Comparison of ENCODE assay signal across 1 cellular context in the genomic region with DNA sequence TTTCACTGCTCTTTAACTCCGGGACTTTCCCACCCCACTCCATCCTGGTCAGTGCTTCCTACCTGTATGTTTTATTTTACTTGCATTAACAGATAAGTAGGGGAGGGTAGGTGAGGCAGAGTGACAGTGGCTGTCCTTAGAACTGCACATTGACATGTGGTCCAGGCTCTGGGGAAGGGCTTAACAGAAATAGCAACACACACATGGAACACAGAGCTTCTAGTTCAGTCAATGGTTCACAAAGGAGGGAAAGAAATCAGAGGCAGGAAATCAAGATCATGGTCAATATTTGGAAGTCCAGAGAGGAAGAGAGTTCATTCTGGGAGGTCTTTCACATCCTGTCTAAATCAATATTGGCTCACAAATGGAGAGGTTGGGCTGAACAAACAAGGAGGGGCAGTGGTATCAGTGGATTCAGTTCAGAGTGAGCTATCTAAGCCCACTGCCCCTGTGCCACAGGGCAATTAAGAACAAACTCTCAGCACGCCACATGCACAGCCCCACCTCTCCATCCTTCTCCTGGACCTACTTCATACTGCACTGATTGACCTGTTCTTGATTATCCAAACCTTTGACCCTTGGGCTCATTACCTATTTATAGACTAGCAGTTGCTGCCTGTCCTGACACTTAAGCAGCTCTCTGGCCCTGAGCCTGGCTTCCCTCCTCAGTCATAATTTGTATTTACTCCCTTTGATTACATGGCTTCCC.
TF ChIP-seq lines count a peak whose summit lies in the region.

No MANE protein-coding gene starts in this region.

TF ChIP-seq in HepG2, 621 proteins besides CTCF, POLR2A, EP300 and RAD21 (continued from another document and continues in another):
- TF ChIP-seq ZHX2 (IDR thresholded peaks at IDR 0.05; ENCODE audit: low read depth) (no peak), ZHX2 (CRISPR knock-in tag; IDR thresholded peaks at IDR 0.05; ENCODE audit: borderline replicate concordance) (no peak; the same call in 1 of the 2 replicates), ZNF207 (IDR thresholded peaks at IDR 0.05; ENCODE audit: borderline replicate concordance) (no peak), JDP2 (CRISPR knock-in tag; IDR thresholded peaks at IDR 0.05; ENCODE audit: borderline replicate concordance) (no peak), NCOR1 (IDR thresholded peaks at IDR 0.05; ENCODE audit: borderline replicate concordance, low read length) (peak; percentile 87; the same call in 1 of the 2 replicates), STAG1 (CRISPR knock-in tag; IDR thresholded peaks at IDR 0.05) (no peak; the same call in 1 of the 2 replicates), ZNF775 (CRISPR knock-in tag; IDR thresholded peaks at IDR 0.05; ENCODE audit: borderline replicate concordance) (no peak), ZNF670 (CRISPR knock-in tag; IDR thresholded peaks at IDR 0.05; ENCODE audit: borderline replicate concordance) (peak; percentile 69; the same call in 1 of the 2 replicates), ETV6 (CRISPR knock-in tag; conservative IDR thresholded peaks at IDR 0.05) (peak; percentile 81; the same call in 1 of the 2 replicates), ZFP82 (CRISPR knock-in tag; IDR thresholded peaks at IDR 0.05; ENCODE audit: borderline replicate concordance) (0 out of 2 replicates have a peak, but pooled peaks have one; percentile 64), TEF (CRISPR knock-in tag; IDR thresholded peaks at IDR 0.05) (no peak), ZNF616 (CRISPR knock-in tag; IDR thresholded peaks at IDR 0.05; ENCODE audit: low read depth) (no peak), TBL1XR1 (IDR thresholded peaks at IDR 0.05; ENCODE audit: borderline replicate concordance, low read length, partially characterized antibody) (peak; percentile 89), ZNF468 (CRISPR knock-in tag; IDR thresholded peaks at IDR 0.05) (no peak), RBM39 (IDR thresholded peaks at IDR 0.05; ENCODE audit: low read depth, low read length, poor library complexity, severe bottlenecking) (no peak), XRCC5 (optimal IDR thresholded peaks at IDR 0.05; ENCODE audit: low read length) (peak; percentile 13), JARID2 (CRISPR knock-in tag; IDR thresholded peaks at IDR 0.05; ENCODE audit: insufficient replicate concordance) (no peak), NFYB (CRISPR knock-in tag; IDR thresholded peaks at IDR 0.05) (0 out of 2 replicates have a peak, but pooled peaks have one; percentile 8), NCOA5 (CRISPR knock-in tag; IDR thresholded peaks at IDR 0.05) (no peak), MXI1 (IDR thresholded peaks at IDR 0.05; ENCODE audit: borderline replicate concordance, low read depth, low read length) (peak; percentile 79; the same call in 2 of the 3 replicates), PTBP1 (IDR thresholded peaks at IDR 0.05; ENCODE audit: low read depth, low read length, poor library complexity, severe bottlenecking) (no peak), MEF2D (CRISPR knock-in tag; IDR thresholded peaks at IDR 0.05) (peak; percentile 98), ZNF577 (CRISPR knock-in tag; IDR thresholded peaks at IDR 0.05; ENCODE audit: borderline replicate concordance, low read depth) (no peak), ZNF562 (CRISPR knock-in tag; IDR thresholded peaks at IDR 0.05; ENCODE audit: borderline replicate concordance) (no peak), ZBED4 (CRISPR knock-in tag; IDR thresholded peaks at IDR 0.05; ENCODE audit: borderline replicate concordance) (peak; percentile 67; the same call in 1 of the 2 replicates), MIER2 (CRISPR knock-in tag; IDR thresholded peaks at IDR 0.05) (peak; percentile 74), BRF2 (CRISPR knock-in tag; IDR thresholded peaks at IDR 0.05) (peak; percentile 68), MAFK (conservative IDR thresholded peaks at IDR 0.05 in 1 of 2, IDR thresholded peaks at IDR 0.05 in 1 of 2; ENCODE audit: low read length in 2 of 2) (no peak), SRF (IDR thresholded peaks at IDR 0.05; ENCODE audit: low read depth, low read length) (0 out of 2 replicates have a peak, but pooled peaks have one; percentile 33)
- TF ChIP-seq, protein P1, sequence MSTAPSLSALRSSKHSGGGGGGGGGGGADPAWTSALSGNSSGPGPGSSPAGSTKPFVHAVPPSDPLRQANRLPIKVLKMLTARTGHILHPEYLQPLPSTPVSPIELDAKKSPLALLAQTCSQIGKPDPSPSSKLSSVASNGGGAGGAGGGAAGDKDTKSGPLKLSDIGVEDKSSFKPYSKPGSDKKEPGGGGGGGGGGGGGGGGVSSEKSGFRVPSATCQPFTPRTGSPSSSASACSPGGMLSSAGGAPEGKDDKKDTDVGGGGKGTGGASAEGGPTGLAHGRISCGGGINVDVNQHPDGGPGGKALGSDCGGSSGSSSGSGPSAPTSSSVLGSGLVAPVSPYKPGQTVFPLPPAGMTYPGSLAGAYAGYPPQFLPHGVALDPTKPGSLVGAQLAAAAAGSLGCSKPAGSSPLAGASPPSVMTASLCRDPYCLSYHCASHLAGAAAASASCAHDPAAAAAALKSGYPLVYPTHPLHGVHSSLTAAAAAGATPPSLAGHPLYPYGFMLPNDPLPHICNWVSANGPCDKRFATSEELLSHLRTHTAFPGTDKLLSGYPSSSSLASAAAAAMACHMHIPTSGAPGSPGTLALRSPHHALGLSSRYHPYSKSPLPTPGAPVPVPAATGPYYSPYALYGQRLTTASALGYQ (CRISPR knock-in tag; IDR thresholded peaks at IDR 0.05) = peak; percentile 98
- TF ChIP-seq, protein P2, sequence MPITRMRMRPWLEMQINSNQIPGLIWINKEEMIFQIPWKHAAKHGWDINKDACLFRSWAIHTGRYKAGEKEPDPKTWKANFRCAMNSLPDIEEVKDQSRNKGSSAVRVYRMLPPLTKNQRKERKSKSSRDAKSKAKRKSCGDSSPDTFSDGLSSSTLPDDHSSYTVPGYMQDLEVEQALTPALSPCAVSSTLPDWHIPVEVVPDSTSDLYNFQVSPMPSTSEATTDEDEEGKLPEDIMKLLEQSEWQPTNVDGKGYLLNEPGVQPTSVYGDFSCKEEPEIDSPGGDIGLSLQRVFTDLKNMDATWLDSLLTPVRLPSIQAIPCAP (CRISPR knock-in tag; IDR thresholded peaks at IDR 0.05; ENCODE audit: low read depth) = no peak
- TF ChIP-seq, protein P3, sequence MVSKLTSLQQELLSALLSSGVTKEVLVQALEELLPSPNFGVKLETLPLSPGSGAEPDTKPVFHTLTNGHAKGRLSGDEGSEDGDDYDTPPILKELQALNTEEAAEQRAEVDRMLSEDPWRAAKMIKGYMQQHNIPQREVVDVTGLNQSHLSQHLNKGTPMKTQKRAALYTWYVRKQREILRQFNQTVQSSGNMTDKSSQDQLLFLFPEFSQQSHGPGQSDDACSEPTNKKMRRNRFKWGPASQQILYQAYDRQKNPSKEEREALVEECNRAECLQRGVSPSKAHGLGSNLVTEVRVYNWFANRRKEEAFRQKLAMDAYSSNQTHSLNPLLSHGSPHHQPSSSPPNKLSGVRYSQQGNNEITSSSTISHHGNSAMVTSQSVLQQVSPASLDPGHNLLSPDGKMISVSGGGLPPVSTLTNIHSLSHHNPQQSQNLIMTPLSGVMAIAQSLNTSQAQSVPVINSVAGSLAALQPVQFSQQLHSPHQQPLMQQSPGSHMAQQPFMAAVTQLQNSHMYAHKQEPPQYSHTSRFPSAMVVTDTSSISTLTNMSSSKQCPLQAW (CRISPR knock-in tag; IDR thresholded peaks at IDR 0.05) = peak; percentile 89
- TF ChIP-seq, protein P4, sequence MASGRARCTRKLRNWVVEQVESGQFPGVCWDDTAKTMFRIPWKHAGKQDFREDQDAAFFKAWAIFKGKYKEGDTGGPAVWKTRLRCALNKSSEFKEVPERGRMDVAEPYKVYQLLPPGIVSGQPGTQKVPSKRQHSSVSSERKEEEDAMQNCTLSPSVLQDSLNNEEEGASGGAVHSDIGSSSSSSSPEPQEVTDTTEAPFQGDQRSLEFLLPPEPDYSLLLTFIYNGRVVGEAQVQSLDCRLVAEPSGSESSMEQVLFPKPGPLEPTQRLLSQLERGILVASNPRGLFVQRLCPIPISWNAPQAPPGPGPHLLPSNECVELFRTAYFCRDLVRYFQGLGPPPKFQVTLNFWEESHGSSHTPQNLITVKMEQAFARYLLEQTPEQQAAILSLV (CRISPR knock-in tag; IDR thresholded peaks at IDR 0.05; ENCODE audit: borderline replicate concordance) = no peak
- TF ChIP-seq, protein P5, sequence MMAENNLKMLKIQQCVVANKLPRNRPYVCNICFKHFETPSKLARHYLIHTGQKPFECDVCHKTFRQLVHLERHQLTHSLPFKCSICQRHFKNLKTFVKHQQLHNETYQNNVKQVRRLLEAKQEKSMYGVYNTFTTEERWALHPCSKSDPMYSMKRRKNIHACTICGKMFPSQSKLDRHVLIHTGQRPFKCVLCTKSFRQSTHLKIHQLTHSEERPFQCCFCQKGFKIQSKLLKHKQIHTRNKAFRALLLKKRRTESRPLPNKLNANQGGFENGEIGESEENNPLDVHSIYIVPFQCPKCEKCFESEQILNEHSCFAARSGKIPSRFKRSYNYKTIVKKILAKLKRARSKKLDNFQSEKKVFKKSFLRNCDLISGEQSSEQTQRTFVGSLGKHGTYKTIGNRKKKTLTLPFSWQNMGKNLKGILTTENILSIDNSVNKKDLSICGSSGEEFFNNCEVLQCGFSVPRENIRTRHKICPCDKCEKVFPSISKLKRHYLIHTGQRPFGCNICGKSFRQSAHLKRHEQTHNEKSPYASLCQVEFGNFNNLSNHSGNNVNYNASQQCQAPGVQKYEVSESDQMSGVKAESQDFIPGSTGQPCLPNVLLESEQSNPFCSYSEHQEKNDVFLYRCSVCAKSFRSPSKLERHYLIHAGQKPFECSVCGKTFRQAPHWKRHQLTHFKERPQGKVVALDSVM (CRISPR knock-in tag; IDR thresholded peaks at IDR 0.05) = no peak
